In genomic region chr1:196306421-196306820, GRCh38 we compare ENCODE assay signal across 16 cellular contexts.
"Had no signal": no experiment of that assay in that cellular context is flagged by ENCODE, and none has a peak within 500 bp of the region (broad histone marks: within the 10 kb centered on the region; RNA-seq: fewer than 3 reads in every experiment).

No MANE protein-coding gene starts in this region.

- H3K4me1 Mint-ChIP-seq: activated naive CD4-positive, alpha-beta T cell treated with anti-CD3 and anti-CD28 coated beads, Interleukin-2, amount 50 U/mL, for 24 hours; naive B cell; stimulated activated naive B cell treated with anti-CD40 and anti-IgM and Interleukin-4, amounts not matched to agents 10 μg/mL and 1 μg/mL and 100 μg/mL, for 72 hours had no signal

- H3K27me3 ChIP-seq: adrenal gland, esophagus muscularis mucosa, left lung, neutrophil, thyroid gland had no signal

- H3K4me1 ChIP-seq: adrenal gland, esophagus muscularis mucosa, left lung, thyroid gland had no signal

- H3K27ac Mint-ChIP-seq: activated CD8-positive, alpha-beta T cell treated with anti-CD3 and anti-CD28 coated beads for 36 hours; activated naive CD4-positive, alpha-beta T cell treated with anti-CD3 and anti-CD28 coated beads, Interleukin-2, amount 50 U/mL, for 24 hours; stimulated activated naive B cell treated with anti-CD40 and anti-IgM and Interleukin-4, amounts not matched to agents 10 μg/mL and 1 μg/mL and 100 μg/mL, for 72 hours; T-helper 17 cell had no signal

- H3K27ac ChIP-seq: adrenal gland, esophagus muscularis mucosa, left lung, neutrophil, thyroid gland had no signal

- H3K9me3 Mint-ChIP-seq: activated CD8-positive, alpha-beta T cell treated with anti-CD3 and anti-CD28 coated beads for 36 hours; activated T-cell treated with anti-CD3 and anti-CD28 coated beads, Interleukin-2, amount 50 U/mL, for 4 hours; stimulated activated naive B cell treated with anti-CD40 and anti-IgM and Interleukin-4, amounts not matched to agents 10 μg/mL and 1 μg/mL and 100 μg/mL, for 72 hours had no signal

- H3K36me3 Mint-ChIP-seq: activated naive CD4-positive, alpha-beta T cell treated with anti-CD3 and anti-CD28 coated beads, Interleukin-2, amount 50 U/mL, for 24 hours; naive B cell; stimulated activated naive B cell treated with anti-CD40 and anti-IgM and Interleukin-4, amounts not matched to agents 10 μg/mL and 1 μg/mL and 100 μg/mL, for 72 hours had no signal

- H3K27me3 Mint-ChIP-seq: activated CD8-positive, alpha-beta T cell treated with anti-CD3 and anti-CD28 coated beads for 36 hours; activated naive CD4-positive, alpha-beta T cell treated with anti-CD3 and anti-CD28 coated beads, Interleukin-2, amount 50 U/mL, for 24 hours; naive B cell; stimulated activated naive B cell treated with anti-CD40 and anti-IgM and Interleukin-4, amounts not matched to agents 10 μg/mL and 1 μg/mL and 100 μg/mL, for 72 hours had no signal

- H3K4me3 Mint-ChIP-seq: activated CD8-positive, alpha-beta T cell treated with anti-CD3 and anti-CD28 coated beads for 36 hours; activated naive CD4-positive, alpha-beta T cell treated with anti-CD3 and anti-CD28 coated beads, Interleukin-2, amount 50 U/mL, for 24 hours; activated T-cell treated with anti-CD3 and anti-CD28 coated beads, Interleukin-2, amount 50 U/mL, for 4 hours; naive B cell; stimulated activated naive B cell treated with anti-CD40 and anti-IgM and Interleukin-4, amounts not matched to agents 10 μg/mL and 1 μg/mL and 100 μg/mL, for 72 hours; T-helper 17 cell had no signal

- DNase-seq: activated CD4-positive, alpha-beta T cell treated with anti-CD3 and anti-CD28 coated beads for 4 hours; activated CD8-positive, alpha-beta T cell treated with anti-CD3 and anti-CD28 coated beads for 36 hours; activated effector memory CD4-positive, alpha-beta T cell treated with Interleukin-2 at 50 U/mL for 16 hours; activated T-cell treated with anti-CD3 and anti-CD28 coated beads, Interleukin-2, amount 50 U/mL, for 4 hours; adrenal gland; left lung; mammary epithelial cell; naive B cell; posterior cingulate gyrus; stimulated activated CD4-positive, alpha-beta T cell treated with anti-CD3 and anti-CD28 coated beads, Interleukin-2, amount 100 ng/mL, for 48 hours; stimulated activated naive B cell treated with anti-CD40 and anti-IgM and Interleukin-4, amounts not matched to agents 10 μg/mL and 1 μg/mL and 100 μg/mL, for 72 hours; T-helper 17 cell; thyroid gland had no signal

- H3K9me3 ChIP-seq: adrenal gland, esophagus muscularis mucosa, left lung, neutrophil, thyroid gland had no signal

- ATAC-seq: activated CD8-positive, alpha-beta T cell treated with anti-CD3 and anti-CD28 coated beads for 36 hours; activated T-cell treated with anti-CD3 and anti-CD28 coated beads, Interleukin-2, amount 50 U/mL, for 4 hours; left lung; stimulated activated naive B cell treated with anti-CD40 and anti-IgM and Interleukin-4, amounts not matched to agents 10 μg/mL and 1 μg/mL and 100 μg/mL, for 72 hours; T-helper 17 cell had no signal

- H3K36me3 ChIP-seq: adrenal gland, esophagus muscularis mucosa, left lung, neutrophil, thyroid gland had no signal

- H3K4me3 ChIP-seq: adrenal gland, esophagus muscularis mucosa, left lung, thyroid gland had no signal
